1 cellular context compared by ENCODE assay signal in genomic region chr11:45846974-45847907, GRCh38.
TF ChIP-seq lines count a peak whose summit lies in the region.

TSS of gene CRY2 (plus strand) at chr11:45847475. CDS start at chr11:45847491, 16 bp downstream.

TF ChIP-seq in HepG2, 621 proteins besides CTCF, POLR2A, EP300 and RAD21 (continued from another document):
- no peak for TF ChIP-seq ZBTB40 (IDR thresholded peaks at IDR 0.05)
- peak; percentile 68; the same call in 1 of the 2 replicates for TF ChIP-seq ZBTB40 (CRISPR knock-in tag; IDR thresholded peaks at IDR 0.05)
- TF ChIP-seq KLF12 (CRISPR knock-in tag; IDR thresholded peaks at IDR 0.05; ENCODE audit: borderline replicate concordance) = peak; percentile 69; the same call in 1 of the 2 replicates
- no peak for TF ChIP-seq ZNF101 (CRISPR knock-in tag; IDR thresholded peaks at IDR 0.05; ENCODE audit: borderline replicate concordance, low read depth)
- TF ChIP-seq HES4 (CRISPR knock-in tag; IDR thresholded peaks at IDR 0.05; ENCODE audit: borderline replicate concordance) = peak; percentile 70; the same call in 1 of the 2 replicates
- TF ChIP-seq ARHGAP35 (CRISPR knock-in tag; IDR thresholded peaks at IDR 0.05; ENCODE audit: borderline replicate concordance) = peak; percentile 23; the same call in 1 of the 2 replicates
- no peak for TF ChIP-seq KIAA2018 (CRISPR knock-in tag; IDR thresholded peaks at IDR 0.05; ENCODE audit: borderline replicate concordance)
- TF ChIP-seq GFI1 (CRISPR knock-in tag; IDR thresholded peaks at IDR 0.05; ENCODE audit: borderline replicate concordance) = no peak; the same call in 1 of the 2 replicates
- TF ChIP-seq ZNF577 (CRISPR knock-in tag; IDR thresholded peaks at IDR 0.05; ENCODE audit: borderline replicate concordance, low read depth) = no peak
- no peak for TF ChIP-seq CENPX (CRISPR knock-in tag; IDR thresholded peaks at IDR 0.05)
- TF ChIP-seq SNAPC5 (CRISPR knock-in tag; IDR thresholded peaks at IDR 0.05; ENCODE audit: borderline replicate concordance) = no peak
- TF ChIP-seq MXI1 (IDR thresholded peaks at IDR 0.05; ENCODE audit: borderline replicate concordance, low read depth, low read length) = peak; percentile 86; the same call in 1 of the 3 replicates
- TF ChIP-seq TEAD2 (CRISPR knock-in tag; IDR thresholded peaks at IDR 0.05) = peak; percentile 54; the same call in 1 of the 2 replicates
